ENCODE assay signal across 17 cellular contexts in genomic region chr19:46076031-46076880, GRCh38. TPM values are rescaled to one million over a fixed set of nuclear protein-coding genes. Genes with fewer than 3 reads are reported as not detected.
DNase-seq lines count a peak whose midpoint lies in the region; ATAC-seq and TF ChIP-seq lines count a peak whose summit lies in the region.
"Had no signal": no experiment of that assay in that cellular context is flagged by ENCODE, and none has a peak within 500 bp of the region (broad histone marks: within the 10 kb centered on the region; RNA-seq: fewer than 3 reads in every experiment).

No MANE protein-coding gene starts in this region.

- H3K4me1 ChIP-seq in GM23338 (ENCODE audit: insufficient read depth): no peaks in the 10 kb centered on the region

- DNase-seq in GM23338 (ENCODE audit: low spot score): peak; percentile 13
- DNase-seq in NB4 (ENCODE audit: low read depth): no peak
- DNase-seq in chondrocyte (ENCODE audit: low spot score): no peak
- DNase-seq in neural crest cell (ENCODE audit: low read depth, low spot score): no peak
- no peak for DNase-seq in HuH-7.5 (ENCODE audit: low spot score)
- no peak for DNase-seq in NCI-H187 treated with DMSO at 0.1 percent for 48 hours (lab: John Stamatoyannopoulos, UW)
- DNase-seq in C1 segment of cervical spinal cord (lab: John Stamatoyannopoulos, UW): no peak
- DNase-seq: activated T-cell treated with anti-CD3 and anti-CD28 coated beads, Interleukin-2, amount 50 U/mL, for 1 hour; CD8-positive, alpha-beta T cell; GF-D8; GOT3; NCI-H1092; NCI-H2227 treated with DMSO at 0.1 percent for 48 hours; stimulated activated CD4-positive, alpha-beta T cell treated with anti-CD3 and anti-CD28 coated beads, Interleukin-12 subunit alpha, Interleukin-12 subunit beta, amount 100 ng/mL, for 4 hours had no signal

- H3K4me3 Mint-ChIP-seq in GM23338 (peak overlapping the region; percentile 76; the same call in 2 of the 3 replicates), chondrocyte (ENCODE audit: unreplicated experiment) (no peak overlapping the region), neural crest cell (peak overlapping the region; percentile 9)
- H3K4me3 Mint-ChIP-seq: activated naive CD8-positive, alpha-beta T cell treated with anti-CD3 and anti-CD28 coated beads, Interleukin-2, amount 50 U/mL, for 24 hours; CD8-positive, alpha-beta T cell had no signal

- H3K27ac Mint-ChIP-seq in GM23338 (no peak overlapping the region), chondrocyte (ENCODE audit: unreplicated experiment) (no peak overlapping the region), neural crest cell (ENCODE audit: unreplicated experiment) (no peak overlapping the region)
- H3K27ac Mint-ChIP-seq: activated naive CD8-positive, alpha-beta T cell treated with anti-CD3 and anti-CD28 coated beads, Interleukin-2, amount 50 U/mL, for 24 hours; CD8-positive, alpha-beta T cell had no signal

- H3K79me2 ChIP-seq in GM23338 (replicated peaks; ENCODE audit: insufficient read depth): no peaks in the 10 kb centered on the region

- peaks cover 6% of the 10 kb centered on the region; the same call in 2 of the 3 replicates for H3K4me1 Mint-ChIP-seq in GM23338
- peaks cover 37% of the 10 kb centered on the region for H3K4me1 Mint-ChIP-seq in chondrocyte (ENCODE audit: low read depth)
- H3K4me1 Mint-ChIP-seq in neural crest cell: peaks cover 16% of the 10 kb centered on the region

- H3K4me2 ChIP-seq in GM23338: peak overlapping the region; percentile 88

- no peak overlapping the region for H3K27ac ChIP-seq in GM23338 (ENCODE audit: low read depth)

- no peak for TF ChIP-seq POLR2A in NB4 (IDR thresholded peaks at IDR 0.05; ENCODE audit: extremely low read depth, insufficient read length)

- H3K36me3 Mint-ChIP-seq in GM23338 (ENCODE audit: low read depth) (no peaks in the 10 kb centered on the region), chondrocyte (ENCODE audit: low read depth) (no peaks in the 10 kb centered on the region), neural crest cell (ENCODE audit: low read depth) (peaks cover 1% of the 10 kb centered on the region)
- H3K36me3 Mint-ChIP-seq: CD8-positive, alpha-beta T cell had no signal

- H3K36me3 ChIP-seq in GM23338 (ENCODE audit: insufficient read depth): no peaks in the 10 kb centered on the region

- TF ChIP-seq CTCF in GM23338 (conservative IDR thresholded peaks at IDR 0.05; ENCODE audit: low read depth in 2 of 2) (peak; percentile 1 to 39; a peak in 1 of 4 replicates), NB4 (IDR thresholded peaks at IDR 0.05; ENCODE audit: low read depth, low read length) (peak; percentile 6), chondrocyte (IDR thresholded peaks at IDR 0.05) (peak; percentile 17), neural crest cell (conservative IDR thresholded peaks at IDR 0.05) (no peak)

- peak overlapping the region; percentile 70 for H3K4me3 ChIP-seq in GM23338
- no peak overlapping the region for H3K4me3 ChIP-seq in NB4 (ENCODE audit: low read depth, low read length)

- no peaks in the 10 kb centered on the region for H3K9me2 ChIP-seq in GM23338 (ENCODE audit: insufficient read depth)

- H3F3A ChIP-seq in GM23338 (replicated peaks; ENCODE audit: low read depth): no peaks in the 10 kb centered on the region

- H2AFZ ChIP-seq in GM23338: peak overlapping the region; percentile 99

- H3K27me3 Mint-ChIP-seq in GM23338 (ENCODE audit: insufficient read depth, low read depth, poor library complexity) (peaks cover 15% of the 10 kb centered on the region), chondrocyte (ENCODE audit: low read depth) (peaks cover 39% of the 10 kb centered on the region), neural crest cell (ENCODE audit: low read depth) (peaks cover 63% of the 10 kb centered on the region)

- H3K9me3 Mint-ChIP-seq in GM23338 (no peaks in the 10 kb centered on the region), chondrocyte (ENCODE audit: low read depth) (no peaks in the 10 kb centered on the region), neural crest cell (peaks cover 1% of the 10 kb centered on the region)

- peaks cover 51% of the 10 kb centered on the region for H3K27me3 ChIP-seq in GM23338 (ENCODE audit: insufficient read depth)

- no peaks in the 10 kb centered on the region for H4K20me1 ChIP-seq in GM23338 (replicated peaks; ENCODE audit: insufficient read depth)

- no peak for ATAC-seq in GM23338
- no peak for ATAC-seq in GM21737 (IDR thresholded peaks at IDR 0.05; ENCODE audit: unreplicated experiment)
- ATAC-seq: activated naive CD8-positive, alpha-beta T cell treated with anti-CD3 and anti-CD28 coated beads, Interleukin-2, amount 50 U/mL, for 24 hours; CD8-positive, alpha-beta T cell had no signal

TF ChIP-seq in GM23338, 12 proteins besides CTCF, POLR2A, EP300 and RAD21 (continues in another document):
- TF ChIP-seq REST (IDR thresholded peaks at IDR 0.05; ENCODE audit: unreplicated experiment): no peak

RNA-seq across cellular contexts. Expression of gene IGFL4, which starts 35.5 kb away (rescaled TPM):
- total RNA-seq in GM23338 (2014; rRNA removed; shearing (Covaris generic)): 0.87 and 1.0 TPM in 2 replicates
- polyA plus RNA-seq in GM23338 (2016; fragmentation: Nextera tagmentation; extraction: Ambion mirVana): 0.06 and 0.23 TPM in 2 replicates
- total RNA-seq in chondrocyte (0.15 TPM in 1 of 3 replicates, not detected in the others), neural crest cell (0.45 and 0.70 TPM in 2 replicates)
- total RNA-seq: CD8-positive, alpha-beta T cell; osteocyte had no signal

RNA-seq across cellular contexts. Expression of gene IGFL3, which starts 48.2 kb away (rescaled TPM):
- not detected in 2 replicates for total RNA-seq in GM23338 (2014; rRNA removed; shearing (Covaris generic))
- not detected in 2 replicates for polyA plus RNA-seq in GM23338 (2016; fragmentation: Nextera tagmentation; extraction: Ambion mirVana)
- total RNA-seq in chondrocyte (0.70 to 1.1 TPM in 2 of 3 replicates, not detected in the other), neural crest cell (not detected in 2 replicates)
- total RNA-seq: CD8-positive, alpha-beta T cell; osteocyte had no signal

RNA-seq across cellular contexts. Expression of gene PGLYRP1, which starts 53.4 kb away (rescaled TPM):
- not detected in 2 replicates for total RNA-seq in GM23338 (2014; rRNA removed; shearing (Covaris generic))
- polyA plus RNA-seq in GM23338 (2016; fragmentation: Nextera tagmentation; extraction: Ambion mirVana): 0.33 TPM in 1 of 2 replicates, not detected in the other
- total RNA-seq in chondrocyte (not detected in 3 replicates), neural crest cell (not detected in 2 replicates)
- total RNA-seq: CD8-positive, alpha-beta T cell; osteocyte had no signal
